Comparison of ENCODE assay signal across 15 cellular contexts in the genomic region with DNA sequence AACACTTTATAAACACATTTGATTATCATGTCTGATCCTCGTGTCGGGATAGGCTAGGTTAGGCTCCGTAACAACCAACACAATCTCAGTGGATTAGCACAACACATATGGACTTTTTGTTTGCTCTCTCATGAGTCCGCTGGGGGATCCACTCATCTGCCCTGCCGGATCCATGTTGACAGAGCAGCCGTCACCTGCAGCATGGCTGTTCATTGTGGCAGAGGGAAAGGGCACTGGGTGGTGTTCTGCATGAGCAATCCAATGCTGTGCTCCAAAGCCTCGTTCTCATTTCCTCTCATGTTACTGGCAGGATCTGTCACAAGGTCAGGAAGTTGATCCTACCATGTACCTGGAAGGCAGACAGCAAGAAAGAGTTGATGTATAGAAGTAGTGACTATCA.
A peak's percentile ranks its signal among the peaks of the same experiment; 100 is the strongest.
DNase-seq lines count a peak whose midpoint lies in the region; ATAC-seq and TF ChIP-seq lines count a peak whose summit lies in the region.
"Had no signal": no experiment of that assay in that cellular context is flagged by ENCODE, and none has a peak within 500 bp of the region (broad histone marks: within the 10 kb centered on the region; RNA-seq: fewer than 3 reads in every experiment).

No MANE protein-coding gene starts in this region.

- H3K4me2 ChIP-seq in BLaER1 = 0 out of 2 replicates have a peak overlapping the region, but pooled peaks have one; percentile 6

- ATAC-seq in GM18517 (IDR thresholded peaks at IDR 0.05; ENCODE audit: unreplicated experiment) = no peak
- ATAC-seq in activated T-cell treated with anti-CD3 and anti-CD28 coated beads, Interleukin-2, amount 50 U/mL, for 72 hours (replicated peaks in 1 of 2) = no peak

- no peaks in the 10 kb centered on the region for H3K9me3 ChIP-seq in BLaER1
- no peaks in the 10 kb centered on the region for H3K9me3 ChIP-seq in esophagus muscularis mucosa

- H3K4me1 ChIP-seq in BLaER1 (peaks cover 11% of the 10 kb centered on the region), esophagus muscularis mucosa (no peaks in the 10 kb centered on the region)

- H3K9ac ChIP-seq in BLaER1 = no peak overlapping the region

- peak; percentile 83 for DNase-seq in DMS153 (lab: John Stamatoyannopoulos, UW)
- peak; percentile 69 for DNase-seq in NCI-H345 (lab: John Stamatoyannopoulos, UW)
- DNase-seq in esophagus muscularis mucosa (ENCODE audit: extremely low spot score) = peak; percentile 47
- DNase-seq in HuH-7 (ENCODE audit: low spot score) = no peak
- no peak for DNase-seq in activated T-cell treated with anti-CD3 and anti-CD28 coated beads, Interleukin-2, amount 50 U/mL, for 72 hours
- DNase-seq: CD4-positive, alpha-beta memory T cell; EL; H9; IMR-90; NCI-H1436; NCI-H226 had no signal

- intact Hi-C loops in esophagus muscularis mucosa (cut with DNase I) = no loop called here

- TF ChIP-seq CTCF in esophagus muscularis mucosa (IDR thresholded peaks at IDR 0.05) = no peak

- no peak for TF ChIP-seq POLR2A in esophagus muscularis mucosa (IDR thresholded peaks at IDR 0.05; ENCODE audit: low read depth)

- no peaks in the 10 kb centered on the region for H3K36me3 Mint-ChIP-seq in activated T-cell treated with anti-CD3 and anti-CD28 coated beads, Interleukin-2, amount 50 U/mL, for 72 hours (ENCODE audit: insufficient read depth in 2 of 2)
- H3K36me3 Mint-ChIP-seq: CD4-positive, alpha-beta memory T cell had no signal

- no peaks in the 10 kb centered on the region for H3K4me1 Mint-ChIP-seq in activated T-cell treated with anti-CD3 and anti-CD28 coated beads, Interleukin-2, amount 50 U/mL, for 72 hours (ENCODE audit: low read depth)
- H3K4me1 Mint-ChIP-seq: B cell; CD4-positive, alpha-beta memory T cell had no signal

- no peak overlapping the region for H3K27ac ChIP-seq in BLaER1
- H3K27ac ChIP-seq in esophagus muscularis mucosa (replicated peaks in 1 of 4) = no peak overlapping the region

- WGBS in esophagus muscularis mucosa = 94% methylated on average over 7 of the region's 7 CpGs

- H3K4me3 Mint-ChIP-seq in activated T-cell treated with anti-CD3 and anti-CD28 coated beads, Interleukin-2, amount 50 U/mL, for 72 hours = no peak overlapping the region
- H3K4me3 Mint-ChIP-seq: B cell; CD4-positive, alpha-beta memory T cell; H9; T-helper 2 cell treated with Interferon-gamma antibody and Interleukin-4, amounts not matched to agents 5 μg/mL and 100 μg/mL, for 36 hours had no signal

- no peaks in the 10 kb centered on the region for H3K9me3 Mint-ChIP-seq in activated T-cell treated with anti-CD3 and anti-CD28 coated beads, Interleukin-2, amount 50 U/mL, for 72 hours
- H3K9me3 Mint-ChIP-seq: CD4-positive, alpha-beta memory T cell; H9; T-helper 2 cell treated with Interferon-gamma antibody and Interleukin-4, amounts not matched to agents 5 μg/mL and 100 μg/mL, for 36 hours had no signal

- H3K4me3 ChIP-seq in BLaER1 (no peak overlapping the region), esophagus muscularis mucosa (no peak overlapping the region)

- H3K36me3 ChIP-seq in BLaER1 (no peaks in the 10 kb centered on the region), esophagus muscularis mucosa (no peaks in the 10 kb centered on the region)

- H4K20me1 ChIP-seq in BLaER1 = no peaks in the 10 kb centered on the region

- H3K27me3 Mint-ChIP-seq in activated T-cell treated with anti-CD3 and anti-CD28 coated beads, Interleukin-2, amount 50 U/mL, for 72 hours (ENCODE audit: low read depth) = no peaks in the 10 kb centered on the region
- H3K27me3 Mint-ChIP-seq: B cell had no signal

- no peak overlapping the region for H3K27ac Mint-ChIP-seq in activated T-cell treated with anti-CD3 and anti-CD28 coated beads, Interleukin-2, amount 50 U/mL, for 72 hours
- H3K27ac Mint-ChIP-seq: B cell; CD4-positive, alpha-beta memory T cell; H9; T-helper 2 cell treated with Interferon-gamma antibody and Interleukin-4, amounts not matched to agents 5 μg/mL and 100 μg/mL, for 36 hours had no signal

- H3K27me3 ChIP-seq in BLaER1 (no peaks in the 10 kb centered on the region), esophagus muscularis mucosa (peaks cover 0 to 7% (median 0%) of the 10 kb centered on the region in 4 donors)

- TF ChIP-seq EP300 in esophagus muscularis mucosa (IDR thresholded peaks at IDR 0.05) = no peak

Comparison
In these comparisons a context has a peak if more than half of its experiments do, and no peak if none do; other contexts are left out.
1. DNase-seq: peak in DMS153 (single experiment), NCI-H345 (single experiment) and esophagus muscularis mucosa (single experiment); none in HuH-7 (single experiment) and activated T-cell treated with anti-CD3 and anti-CD28 coated beads, Interleukin-2, amount 50 U/mL, for 72 hours (0 of 2).